8 cellular contexts compared by ENCODE assay signal in the genomic region with DNA sequence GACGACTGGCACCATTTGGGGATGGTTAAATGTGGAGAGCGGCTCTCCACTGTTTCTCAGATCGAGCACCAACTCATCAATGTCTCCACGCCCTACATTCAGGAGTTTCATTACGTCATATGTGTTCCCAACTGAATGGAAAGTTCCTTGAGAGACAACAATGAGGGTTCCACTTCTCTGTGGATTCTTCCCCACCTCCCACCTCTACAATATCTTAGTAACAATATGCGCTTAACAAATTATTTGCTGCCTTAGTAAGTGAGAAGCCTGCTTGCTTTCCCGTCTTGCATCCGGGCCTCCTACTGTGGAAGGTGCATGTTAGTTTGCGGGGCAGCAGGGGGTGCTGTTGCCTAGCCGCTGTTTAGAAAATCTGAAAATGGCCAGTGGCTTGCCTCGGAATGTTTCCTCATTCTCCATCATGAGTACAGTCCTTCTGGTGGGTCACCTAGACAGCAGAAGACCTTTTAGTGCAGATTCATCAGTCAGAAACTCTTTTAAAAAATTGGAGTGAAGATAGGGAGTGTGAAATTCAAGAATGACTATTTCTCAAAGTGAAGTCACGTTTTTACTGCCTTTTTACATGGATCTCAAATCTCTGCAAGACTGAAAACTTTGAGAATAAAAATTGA. TPM values are rescaled to one million over a fixed set of nuclear protein-coding genes. Genes with fewer than 3 reads are reported as not detected.
DNase-seq lines count a peak whose midpoint lies in the region; ATAC-seq and TF ChIP-seq lines count a peak whose summit lies in the region.

No MANE protein-coding gene starts in this region.

- no peaks in the 10 kb centered on the region for H3K36me3 Mint-ChIP-seq in activated CD8-positive, alpha-beta T cell treated with anti-CD3 and anti-CD28 coated beads for 36 hours (ENCODE audit: low read depth)

- peak overlapping the region; percentile 55 for H2AFZ ChIP-seq in ACC112 (ENCODE audit: low read length, unreplicated experiment)

- POLR2A ChIA-PET in activated CD8-positive, alpha-beta T cell treated with anti-CD3 and anti-CD28 coated beads for 36 hours (lab: Charles Lee): no interaction called here

- H3K4me1 ChIP-seq in ACC112 (ENCODE audit: control insufficient read depth, insufficient read depth, low read length, unreplicated experiment): no peaks in the 10 kb centered on the region

- no peak overlapping the region for H3K27ac ChIP-seq in ACC112 (ENCODE audit: low read depth, low read length)

- H3K4me3 ChIP-seq in ACC112 (ENCODE audit: low read depth, low read length) (no peak overlapping the region; the same call in 1 of the 2 replicates), fibroblast of mammary gland (ENCODE audit: control insufficient read depth, low read depth, low read length) (no peak overlapping the region)

- peaks cover 13% of the 10 kb centered on the region; the same call in 1 of the 2 replicates for H3K27me3 ChIP-seq in ACC112 (ENCODE audit: insufficient read depth, low read length)

- no peak overlapping the region for H3K27ac Mint-ChIP-seq in activated CD8-positive, alpha-beta T cell treated with anti-CD3 and anti-CD28 coated beads for 36 hours

- DNase-seq in GM13976 (ENCODE audit: low spot score) (peak; percentile 23), NCI-H2196 (lab: John Stamatoyannopoulos, UW; ENCODE audit: unreplicated experiment) (peak; percentile 36), fibroblast of mammary gland (ENCODE audit: low read depth) (peak; percentile 53), nucleus accumbens (lab: John Stamatoyannopoulos, UW) (peak in 41 of 56 donors; percentile 3 to 65 (median 28)), OCI-M2 (lab: John Stamatoyannopoulos, UW; ENCODE audit: unreplicated experiment) (no peak)
- DNase-seq in activated CD8-positive, alpha-beta T cell treated with anti-CD3 and anti-CD28 coated beads for 36 hours: peak; percentile 46

- H3K9me3 Mint-ChIP-seq in activated CD8-positive, alpha-beta T cell treated with anti-CD3 and anti-CD28 coated beads for 36 hours: no peaks in the 10 kb centered on the region

- peaks cover 4% of the 10 kb centered on the region for H3K27me3 Mint-ChIP-seq in activated CD8-positive, alpha-beta T cell treated with anti-CD3 and anti-CD28 coated beads for 36 hours

- in situ Hi-C loops in GM13976 (cut with MboI; ENCODE audit: low sequenced_read_pairs, unreplicated experiment): loop anchor here (5.0 kb wide), 1 partner anchor 194 kb away; no protein-coding TSS in a partner anchor

- intact Hi-C loops in activated CD8-positive, alpha-beta T cell treated with anti-CD3 and anti-CD28 coated beads for 36 hours (cut with micrococcal nuclease): loop anchor here (2.0 kb wide), 1 partner anchor 190 kb away; no protein-coding TSS in a partner anchor

- no peaks in the 10 kb centered on the region for H3K36me3 ChIP-seq in ACC112 (ENCODE audit: insufficient read depth, low read length)

- CTCF ChIA-PET in activated CD8-positive, alpha-beta T cell treated with anti-CD3 and anti-CD28 coated beads for 36 hours (lab: Charles Lee): interaction anchor here (0.7 to 3.3 kb wide), 16 partner anchors 9 to 412 kb away, joined by 3 to 29 read pairs (median 4); no protein-coding TSS in a partner anchor

- H3K4me3 Mint-ChIP-seq in activated CD8-positive, alpha-beta T cell treated with anti-CD3 and anti-CD28 coated beads for 36 hours: no peak overlapping the region

- H3K4me1 Mint-ChIP-seq in activated CD8-positive, alpha-beta T cell treated with anti-CD3 and anti-CD28 coated beads for 36 hours (ENCODE audit: low read depth): no peaks in the 10 kb centered on the region

- ATAC-seq in HG02973 (IDR thresholded peaks at IDR 0.05; ENCODE audit: unreplicated experiment): peak; percentile 66
- no peak for ATAC-seq in activated CD8-positive, alpha-beta T cell treated with anti-CD3 and anti-CD28 coated beads for 36 hours

- TF ChIP-seq CTCF in GM13976 (IDR thresholded peaks at IDR 0.05; ENCODE audit: borderline replicate concordance, control extremely low read depth, extremely low read depth, insufficient read depth, missing control alignments) (peak; percentile 81), fibroblast of mammary gland (conservative IDR thresholded peaks at IDR 0.05; ENCODE audit: control insufficient read depth, insufficient read depth, low read depth, low read length) (peak; percentile 89)
- peak; percentile 82 for TF ChIP-seq CTCF in activated CD8-positive, alpha-beta T cell treated with anti-CD3 and anti-CD28 coated beads for 36 hours (IDR thresholded peaks at IDR 0.05)

- H3K79me2 ChIP-seq in ACC112 (ENCODE audit: control insufficient read depth, insufficient read depth, low read length, unreplicated experiment): no peaks in the 10 kb centered on the region

RNA-seq across cellular contexts. Expression of a gene that starts 55.7 kb away (rescaled TPM):
- not detected for total RNA-seq in activated CD8-positive, alpha-beta T cell treated with anti-CD3 and anti-CD28 coated beads for 36 hours
